6 cellular contexts compared by ENCODE assay signal in genomic region chr11:67392182-67392715, GRCh38. TPM values are rescaled to one million over a fixed set of nuclear protein-coding genes. Genes with fewer than 3 reads are reported as not detected.
DNase-seq lines count a peak whose midpoint lies in the region; ATAC-seq and TF ChIP-seq lines count a peak whose summit lies in the region.

No MANE protein-coding gene starts in this region.

- peak overlapping the region; percentile 70 for H3K9ac ChIP-seq in smooth muscle cell (ENCODE audit: low read depth)

- no peak for ATAC-seq in effector memory CD8-positive, alpha-beta T cell (replicated peaks)
- ATAC-seq in HG03457 (IDR thresholded peaks at IDR 0.05; ENCODE audit: unreplicated experiment) = no peak

- no peaks in the 10 kb centered on the region for H3K9me3 Mint-ChIP-seq in activated naive CD4-positive, alpha-beta T cell treated with anti-CD3 and anti-CD28 coated beads for 36 hours
- no peaks in the 10 kb centered on the region for H3K9me3 Mint-ChIP-seq in effector memory CD8-positive, alpha-beta T cell

- H3K4me1 ChIP-seq in smooth muscle cell (ENCODE audit: low read depth) = peaks cover 3% of the 10 kb centered on the region

- H3K27me3 ChIP-seq in smooth muscle cell (ENCODE audit: low read depth) = no peaks in the 10 kb centered on the region

- H3K36me3 Mint-ChIP-seq in activated naive CD4-positive, alpha-beta T cell treated with anti-CD3 and anti-CD28 coated beads for 36 hours (ENCODE audit: low read depth) = peaks cover 10% of the 10 kb centered on the region
- peaks cover 37% of the 10 kb centered on the region for H3K36me3 Mint-ChIP-seq in effector memory CD8-positive, alpha-beta T cell (ENCODE audit: insufficient read depth)

- no peak for DNase-seq in activated naive CD4-positive, alpha-beta T cell treated with anti-CD3 and anti-CD28 coated beads for 36 hours
- DNase-seq in activated naive CD4-positive, alpha-beta T cell (lab: John Stamatoyannopoulos, UW) = no peak
- no peak for DNase-seq in effector memory CD8-positive, alpha-beta T cell
- DNase-seq in smooth muscle cell (lab: John Stamatoyannopoulos, UW; ENCODE audit: unreplicated experiment) = no peak
- no peak for DNase-seq in activated CD4-positive, CD25-positive, alpha-beta regulatory T cell treated with anti-CD3 and anti-CD28 coated beads, Interleukin-2, amount 50 U/mL, for 72 hours

- no peak for TF ChIP-seq CTCF in smooth muscle cell (IDR thresholded peaks at IDR 0.05; ENCODE audit: borderline replicate concordance, insufficient read depth, poor library complexity, severe bottlenecking)

- peak overlapping the region; percentile 92 for H3K4me2 ChIP-seq in smooth muscle cell

- WGBS in smooth muscle cell (ENCODE audit: low lambda C conversion rate) = 18% methylated on average over 26 of the region's 31 CpGs

- no peaks in the 10 kb centered on the region for H3F3A ChIP-seq in smooth muscle cell (ENCODE audit: low read depth)

- H3K9me3 ChIP-seq in smooth muscle cell (replicated peaks; ENCODE audit: low read depth) = no peaks in the 10 kb centered on the region

- H3K4me1 Mint-ChIP-seq in activated naive CD4-positive, alpha-beta T cell treated with anti-CD3 and anti-CD28 coated beads for 36 hours (ENCODE audit: low read depth) = peaks cover 36% of the 10 kb centered on the region
- peaks cover 34 to 37% of the 10 kb centered on the region in 2 donors for H3K4me1 Mint-ChIP-seq in effector memory CD8-positive, alpha-beta T cell (ENCODE audit: low read depth in 2 of 2)

- peak overlapping the region; percentile 71 for H3K4me3 ChIP-seq in smooth muscle cell

- H2AFZ ChIP-seq in smooth muscle cell (ENCODE audit: low read depth) = peak overlapping the region; percentile 52

- no peaks in the 10 kb centered on the region for H3K79me2 ChIP-seq in smooth muscle cell (ENCODE audit: low read depth)

- peak overlapping the region; percentile 23 for H3K27ac ChIP-seq in smooth muscle cell (ENCODE audit: low read depth)

- H3K27me3 Mint-ChIP-seq in activated naive CD4-positive, alpha-beta T cell treated with anti-CD3 and anti-CD28 coated beads for 36 hours (ENCODE audit: low read depth) = no peaks in the 10 kb centered on the region
- no peaks in the 10 kb centered on the region for H3K27me3 Mint-ChIP-seq in effector memory CD8-positive, alpha-beta T cell

- peak overlapping the region; percentile 86 for H3K4me3 Mint-ChIP-seq in activated naive CD4-positive, alpha-beta T cell treated with anti-CD3 and anti-CD28 coated beads for 36 hours
- H3K4me3 Mint-ChIP-seq in effector memory CD8-positive, alpha-beta T cell = peak overlapping the region; percentile 82 to 87

- H3K36me3 ChIP-seq in smooth muscle cell (ENCODE audit: low read depth) = no peaks in the 10 kb centered on the region

- peak overlapping the region; percentile 51 for H3K27ac Mint-ChIP-seq in activated naive CD4-positive, alpha-beta T cell treated with anti-CD3 and anti-CD28 coated beads for 36 hours
- peak overlapping the region; percentile 86 to 90 for H3K27ac Mint-ChIP-seq in effector memory CD8-positive, alpha-beta T cell

- intact Hi-C loops in activated naive CD4-positive, alpha-beta T cell treated with anti-CD3 and anti-CD28 coated beads for 36 hours (cut with micrococcal nuclease) = loop anchor here (5.0 kb wide), 1 partner anchor 150 kb away; no protein-coding TSS in a partner anchor

- CTCF ChIA-PET in activated naive CD4-positive, alpha-beta T cell treated with anti-CD3 and anti-CD28 coated beads for 36 hours (lab: Charles Lee) = interaction anchor here (0.8 to 1.3 kb wide), 9 partner anchors 9 to 77 kb away, joined by 3 to 7 read pairs (median 3); partner anchors contain the start of genes POLD4 and PPP1CA

- no peaks in the 10 kb centered on the region for H4K20me1 ChIP-seq in smooth muscle cell (ENCODE audit: low read depth)

RNA-seq across cellular contexts. Expression of gene RAD9A, which starts 0.5 kb away (rescaled TPM):
- 10 to 100 TPM; 29.5 to 30.7 TPM for total RNA-seq in activated naive CD4-positive, alpha-beta T cell treated with anti-CD3 and anti-CD28 coated beads for 36 hours
- total RNA-seq in smooth muscle cell = 17.3 and 19.5 TPM in 2 replicates
- polyA plus RNA-seq in smooth muscle cell = 20.3 and 21.4 TPM in 2 replicates

RNA-seq across cellular contexts. Expression of gene PPP1CA, which starts 9.4 kb away (rescaled TPM):
- total RNA-seq in activated naive CD4-positive, alpha-beta T cell treated with anti-CD3 and anti-CD28 coated beads for 36 hours = 100 to 1,000 TPM; 202 to 204 TPM
- total RNA-seq in smooth muscle cell = 99.3 and 123 TPM in 2 replicates
- 210 and 220 TPM in 2 replicates for polyA plus RNA-seq in smooth muscle cell

RNA-seq across cellular contexts. Expression of gene TBC1D10C, which starts 11.6 kb away (rescaled TPM):
- 10 to 100 TPM; 73.7 to 81.4 TPM for total RNA-seq in activated naive CD4-positive, alpha-beta T cell treated with anti-CD3 and anti-CD28 coated beads for 36 hours
- not detected in 2 replicates for total RNA-seq in smooth muscle cell
- polyA plus RNA-seq in smooth muscle cell = 0.32 TPM in 1 of 2 replicates, not detected in the other

RNA-seq across cellular contexts. Expression of gene CLCF1, which starts 18.9 kb away (rescaled TPM):
- not detected for total RNA-seq in activated naive CD4-positive, alpha-beta T cell treated with anti-CD3 and anti-CD28 coated beads for 36 hours
- 7.3 and 12.2 TPM in 2 replicates for total RNA-seq in smooth muscle cell
- polyA plus RNA-seq in smooth muscle cell = 4.6 and 6.2 TPM in 2 replicates

RNA-seq across cellular contexts. Expression of gene CARNS1, which starts 23.2 kb away (rescaled TPM):
- 1 to 10 TPM in 1 of 2 experiments, under 1 TPM in 1; 0.91 to 2.0 TPM for total RNA-seq in activated naive CD4-positive, alpha-beta T cell treated with anti-CD3 and anti-CD28 coated beads for 36 hours
- total RNA-seq in smooth muscle cell = 0.36 and 0.85 TPM in 2 replicates
- 1.7 and 3.6 TPM in 2 replicates for polyA plus RNA-seq in smooth muscle cell

Comparison
In these comparisons a context has a peak if more than half of its experiments do, and no peak if none do; other contexts are left out.
1. RNA of gene TBC1D10C, which starts 11.6 kb away (total RNA-seq): 73.7 to 81.4 TPM in activated naive CD4-positive, alpha-beta T cell treated with anti-CD3 and anti-CD28 coated beads for 36 hours; not detected in smooth muscle cell; every median in the first group is over 10 times any median in the second.